In genomic region chr16:74991268-74991592, GRCh38 we compare ENCODE assay signal across 14 cellular contexts.
"Had no signal": no experiment of that assay in that cellular context is flagged by ENCODE, and none has a peak within 500 bp of the region (broad histone marks: within the 10 kb centered on the region; RNA-seq: fewer than 3 reads in every experiment).

No MANE protein-coding gene starts in this region.

- H3K27me3 ChIP-seq: gastrocnemius medialis, heart left ventricle, upper lobe of left lung had no signal

- H3K27ac ChIP-seq: gastrocnemius medialis had no signal

- H3K9me3 ChIP-seq: gastrocnemius medialis, heart left ventricle, upper lobe of left lung had no signal

- H3K4me1 ChIP-seq: gastrocnemius medialis, upper lobe of left lung had no signal

- DNase-seq: activated CD4-positive, alpha-beta T cell treated with anti-CD3 and anti-CD28 coated beads, Interleukin-2, amount 50 U/mL, for 1 hour; activated CD4-positive, CD25-positive, alpha-beta regulatory T cell; activated CD8-positive, alpha-beta memory T cell treated with anti-CD3 and anti-CD28 coated beads for 24 hours; activated gamma-delta T cell treated with Interleukin-2 at 50 U/mL for 16 hours; cortex of kidney; endodermal cell; gastrocnemius medialis; heart left ventricle; left ventricle myocardium superior; mesenchymal stem cell; natural killer cell; stimulated activated CD4-positive, alpha-beta T cell treated with anti-CD3 and anti-CD28 coated beads, Interleukin-2, amount 100 ng/mL, for 48 hours; stimulated activated naive B cell treated with anti-CD40 and anti-IgM and Interleukin-4, amounts not matched to agents 10 μg/mL and 1 μg/mL and 100 μg/mL, for 72 hours; upper lobe of left lung had no signal

- H3K36me3 ChIP-seq: gastrocnemius medialis, heart left ventricle, upper lobe of left lung had no signal

- H3K4me3 ChIP-seq: gastrocnemius medialis, heart left ventricle, upper lobe of left lung had no signal

- ATAC-seq: gastrocnemius medialis; natural killer cell; stimulated activated naive B cell treated with anti-CD40 and anti-IgM and Interleukin-4, amounts not matched to agents 10 μg/mL and 1 μg/mL and 100 μg/mL, for 72 hours had no signal
